In the genomic region with DNA sequence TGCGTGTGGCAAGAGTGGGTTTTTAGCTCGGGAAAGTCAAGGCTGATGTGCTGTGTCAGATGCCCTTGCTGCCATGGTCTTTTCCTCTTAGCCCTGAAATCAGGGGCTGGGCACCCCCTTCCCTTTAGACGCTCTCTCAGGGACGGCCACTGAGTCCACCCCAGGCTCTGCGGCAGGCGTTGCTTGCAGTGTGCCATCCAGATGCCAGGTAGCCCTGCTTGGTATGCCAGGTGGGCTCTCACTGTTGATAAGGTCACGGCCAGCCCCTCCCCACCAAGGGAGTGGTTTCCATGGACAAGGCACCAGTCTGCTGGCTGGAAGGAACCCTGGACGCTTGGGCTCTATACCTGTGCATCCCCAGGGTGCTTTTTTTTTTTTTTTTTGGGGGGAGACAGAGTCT, we compare ENCODE assay signal across 32 cellular contexts. TPM values are rescaled to one million over a fixed set of nuclear protein-coding genes. Genes with fewer than 3 reads are reported as not detected.
"Had no signal": no experiment of that assay in that cellular context is flagged by ENCODE, and none has a peak within 500 bp of the region (broad histone marks: within the 10 kb centered on the region; RNA-seq: fewer than 3 reads in every experiment).

No MANE protein-coding gene starts in this region.

- H3K4me1 ChIP-seq: foreskin keratinocyte had no signal

- H3K9me3 ChIP-seq: esophagus muscularis mucosa, gastrocnemius medialis had no signal

- DNase-seq: activated CD4-positive, alpha-beta memory T cell treated with anti-CD3 and anti-CD28 coated beads for 36 hours; activated CD4-positive, alpha-beta T cell treated with anti-CD3 and anti-CD28 coated beads for 36 hours; activated CD4-positive, alpha-beta T cell treated with anti-CD3 and anti-CD28 coated beads, Interleukin-2, amount 10 ng/mL, durations not matched to agents 24 days and 14 days; activated CD4-positive, CD25-positive, alpha-beta regulatory T cell; activated CD4-positive, CD25-positive, alpha-beta regulatory T cell treated with anti-CD3 and anti-CD28 coated beads, Interleukin-2, amount 50 U/mL, for 72 hours; activated CD8-positive, alpha-beta memory T cell treated with anti-CD3 and anti-CD28 coated beads, Interleukin-2, amount 10 ng/mL, durations not matched to agents 7 days and 5 days; activated CD8-positive, alpha-beta memory T cell treated with anti-CD3 and anti-CD28 coated beads, Interleukin-2, amount 50 U/mL, for 4 hours; activated CD8-positive, alpha-beta T cell treated with anti-CD3 and anti-CD28 coated beads, Interleukin-2, amount 10 ng/mL, durations not matched to agents 7 days and 5 days; activated gamma-delta T cell treated with Interleukin-2 at 50 U/mL for 16 hours; activated naive CD4-positive, alpha-beta T cell treated with anti-CD3 and anti-CD28 coated beads, Interleukin-2, amount 50 U/mL, for 16 hours; activated naive CD4-positive, alpha-beta T cell treated with Interleukin-2 at 50 U/mL for 16 hours; activated T-cell treated with anti-CD3 and anti-CD28 coated beads, Interleukin-2, amount 50 U/mL, for 1 hour; activated T-cell treated with anti-CD3 and anti-CD28 coated beads, Interleukin-2, amount 50 U/mL, for 48 hours; amniotic stem cell; anterior cingulate cortex; brain microvascular endothelial cell; caudate nucleus; cortex of kidney; dermis blood vessel endothelial cell; effector CD4-positive, alpha-beta T cell; effector memory CD8-positive, alpha-beta T cell; erythroblast; foreskin keratinocyte; gastrocnemius medialis; glutamatergic neuron; T-helper 1 cell; T-helper 17 cell; T1000 had no signal

- H3K4me3 ChIP-seq: esophagus muscularis mucosa, gastrocnemius medialis had no signal

- H3K36me3 ChIP-seq: brain microvascular endothelial cell, esophagus muscularis mucosa, gastrocnemius medialis had no signal

- H3K27ac ChIP-seq: brain microvascular endothelial cell, foreskin keratinocyte, gastrocnemius medialis had no signal

- ATAC-seq: activated CD4-positive, alpha-beta T cell treated with anti-CD3 and anti-CD28 coated beads for 36 hours; activated CD8-positive, alpha-beta memory T cell treated with anti-CD3 and anti-CD28 coated beads, Interleukin-2, amount 10 ng/mL, durations not matched to agents 7 days and 5 days; activated CD8-positive, alpha-beta T cell treated with anti-CD3 and anti-CD28 coated beads, Interleukin-2, amount 10 ng/mL, durations not matched to agents 7 days and 5 days; effector memory CD8-positive, alpha-beta T cell; foreskin keratinocyte; gastrocnemius medialis; T-helper 17 cell had no signal

- H3K27me3 ChIP-seq: brain microvascular endothelial cell, gastrocnemius medialis had no signal

RNA-seq across cellular contexts. Expression of gene FGD5, which starts 24.6 kb away (rescaled TPM):
- total RNA-seq: activated CD8-positive, alpha-beta memory T cell treated with anti-CD3 and anti-CD28 coated beads for 36 hours; activated CD8-positive, alpha-beta memory T cell treated with anti-CD3 and anti-CD28 coated beads, Interleukin-2, amount 10 ng/mL, durations not matched to agents 7 days and 5 days; activated T-helper 1 cell treated with anti-CD3 and anti-CD28 coated beads, Interleukin-12 subunit alpha, Interleukin-12 subunit beta, Interleukin-2, Interleukin-4 antibody, amounts not matched to agents 30 ng/mL and 10 ng/mL and 1 ng/mL, durations not matched to agents 14 hours and 24 hours and 36 hours; bronchial epithelial cell; foreskin keratinocyte; T-helper 17 cell had no signal
- polyA plus RNA-seq: foreskin keratinocyte had no signal
